1 cellular context compared by ENCODE assay signal in genomic region chr11:9574556-9574805, GRCh38.
TF ChIP-seq lines count a peak whose summit lies in the region.

No MANE protein-coding gene starts in this region.

TF ChIP-seq in GM12878, 131 proteins besides CTCF, POLR2A, EP300 and RAD21 (continued from another document):
- no peak for TF ChIP-seq NKRF (conservative IDR thresholded peaks at IDR 0.05)
- TF ChIP-seq CHD2 (IDR thresholded peaks at IDR 0.05; ENCODE audit: borderline replicate concordance, low read depth, low read length): no peak
- no peak for TF ChIP-seq BMI1 (IDR thresholded peaks at IDR 0.05; ENCODE audit: borderline replicate concordance)
